In the genomic region with DNA sequence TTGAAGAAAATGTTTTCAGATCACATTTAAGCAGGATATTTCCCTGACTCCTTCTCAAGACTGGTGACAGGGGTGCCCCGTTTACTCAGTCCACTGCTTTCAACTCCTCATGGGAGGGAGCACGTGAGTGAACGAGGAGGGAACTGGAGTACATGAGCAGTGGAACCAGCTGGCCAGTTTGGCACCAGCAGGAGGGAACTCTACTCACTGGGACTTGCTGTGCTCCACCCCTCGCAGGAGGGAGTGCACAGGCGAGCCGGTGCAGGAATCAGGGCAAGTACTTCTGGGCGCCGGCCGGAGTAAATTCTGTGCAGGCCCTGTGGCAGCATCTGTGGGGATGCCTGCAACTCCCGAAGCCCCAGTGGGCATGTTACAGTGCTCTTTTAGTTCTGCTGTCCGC, we compare ENCODE assay signal across 12 cellular contexts.
DNase-seq lines count a peak whose midpoint lies in the region; ATAC-seq and TF ChIP-seq lines count a peak whose summit lies in the region.
"Had no signal": no experiment of that assay in that cellular context is flagged by ENCODE, and none has a peak within 500 bp of the region (broad histone marks: within the 10 kb centered on the region; RNA-seq: fewer than 3 reads in every experiment).

No MANE protein-coding gene starts in this region.

- H4K5ac ChIP-seq in mesendoderm (ENCODE audit: low read length) = no peak overlapping the region

- H3K4me3 ChIP-seq in NB4 (ENCODE audit: low read depth, low read length) (no peak overlapping the region), mesendoderm (ENCODE audit: low read length) (no peak overlapping the region)
- no peak overlapping the region for H3K4me3 ChIP-seq in effector memory CD4-positive, alpha-beta T cell (ENCODE audit: insufficient read depth, low read depth, low read length, poor library complexity, severe bottlenecking)
- H3K4me3 ChIP-seq: cardiac muscle cell, HAP-1 had no signal

- H3K4me2 ChIP-seq in mesendoderm (ENCODE audit: low read length) = no peak overlapping the region

- H3K18ac ChIP-seq in mesendoderm (ENCODE audit: low read length) = no peak overlapping the region

- no peak overlapping the region for H3K9ac ChIP-seq in mesendoderm (ENCODE audit: low read length)

- no peaks in the 10 kb centered on the region for H3K27me3 ChIP-seq in mesendoderm (ENCODE audit: insufficient read depth, low read length, poor library complexity)
- H3K27me3 ChIP-seq in effector memory CD4-positive, alpha-beta T cell (replicated peaks; ENCODE audit: control insufficient read depth, insufficient read depth, low read length, poor library complexity, severe bottlenecking) = no peaks in the 10 kb centered on the region
- H3K27me3 ChIP-seq: cardiac muscle cell had no signal

- no CpG with 5 or more reads among the region's 11 CpGs for WGBS in mesendoderm (ENCODE audit: extremely low coverage, insufficient coverage, low lambda C conversion rate)

- no peak for TF ChIP-seq POLR2A in NB4 (IDR thresholded peaks at IDR 0.05; ENCODE audit: extremely low read depth, insufficient read length)

- no peaks in the 10 kb centered on the region for H3K79me1 ChIP-seq in mesendoderm (ENCODE audit: low read length)

- H2BK5ac ChIP-seq in mesendoderm (ENCODE audit: low read length) = no peak overlapping the region

- H2AK5ac ChIP-seq in mesendoderm (ENCODE audit: low read length) = no peak overlapping the region

- H3K27ac ChIP-seq in cingulate gyrus (ENCODE audit: low read depth, low read length) (peak overlapping the region; percentile 70), mesendoderm (ENCODE audit: low read depth, low read length) (no peak overlapping the region)
- no peak overlapping the region for H3K27ac ChIP-seq in effector memory CD4-positive, alpha-beta T cell (ENCODE audit: insufficient read depth, low read length, poor library complexity, severe bottlenecking)
- H3K27ac ChIP-seq: cardiac muscle cell had no signal

- no peak for TF ChIP-seq CTCF in NB4 (IDR thresholded peaks at IDR 0.05; ENCODE audit: low read depth, low read length)

- no peaks in the 10 kb centered on the region for H3K36me3 ChIP-seq in mesendoderm (ENCODE audit: control insufficient read depth, insufficient read depth, low read length)
- no peaks in the 10 kb centered on the region for H3K36me3 ChIP-seq in effector memory CD4-positive, alpha-beta T cell (ENCODE audit: control insufficient read depth, insufficient read depth, low read length)
- H3K36me3 ChIP-seq: cardiac muscle cell, HAP-1 had no signal

- peak; percentile 36 for DNase-seq in COR-L47 (lab: John Stamatoyannopoulos, UW)
- peak; percentile 7 for DNase-seq in NB4 (ENCODE audit: low read depth)
- DNase-seq in mesendoderm = peak; percentile 25
- DNase-seq in effector memory CD4-positive, alpha-beta T cell = no peak
- DNase-seq in T-helper 2 cell = no peak
- DNase-seq: AML-193, small intestine had no signal

- H4K8ac ChIP-seq in mesendoderm (ENCODE audit: low read depth, low read length) = no peak overlapping the region

- no peaks in the 10 kb centered on the region for H3K4me1 ChIP-seq in mesendoderm (ENCODE audit: control insufficient read depth, low read depth, low read length)
- H3K4me1 ChIP-seq in effector memory CD4-positive, alpha-beta T cell (ENCODE audit: control insufficient read depth, insufficient read depth, low read length, poor library complexity, severe bottlenecking) = no peaks in the 10 kb centered on the region
- H3K4me1 ChIP-seq: HAP-1 had no signal

- H2BK15ac ChIP-seq in mesendoderm (replicated peaks; ENCODE audit: low read depth) = no peak overlapping the region

- no peak overlapping the region for H3K4ac ChIP-seq in mesendoderm (ENCODE audit: low read depth, low read length)

- no peaks in the 10 kb centered on the region for H3K79me2 ChIP-seq in mesendoderm (ENCODE audit: control insufficient read depth, insufficient read depth, low read length)

- no peak overlapping the region for H3K56ac ChIP-seq in mesendoderm (ENCODE audit: low read length)

- no peaks in the 10 kb centered on the region for H3K9me3 ChIP-seq in effector memory CD4-positive, alpha-beta T cell (ENCODE audit: control insufficient read depth, low read length)
- H3K9me3 ChIP-seq: HAP-1 had no signal

- H2BK120ac ChIP-seq in mesendoderm (ENCODE audit: low read depth, low read length) = no peak overlapping the region

- H3K23ac ChIP-seq in mesendoderm (ENCODE audit: low read length) = no peak overlapping the region

- ATAC-seq in HG03354 (IDR thresholded peaks at IDR 0.05; ENCODE audit: poor library complexity, severe bottlenecking, unreplicated experiment) = no peak
- ATAC-seq in HG02763 (IDR thresholded peaks at IDR 0.05; ENCODE audit: unreplicated experiment) = no peak

Comparison
In these comparisons a context has a peak if more than half of its experiments do, and no peak if none do; other contexts are left out.
1. DNase-seq: peak in COR-L47 (single experiment), NB4 (single experiment) and mesendoderm (single experiment); none in effector memory CD4-positive, alpha-beta T cell (0 of 3) and T-helper 2 cell (0 of 5).